ENCODE assay signal across 1 cellular context in the genomic region with DNA sequence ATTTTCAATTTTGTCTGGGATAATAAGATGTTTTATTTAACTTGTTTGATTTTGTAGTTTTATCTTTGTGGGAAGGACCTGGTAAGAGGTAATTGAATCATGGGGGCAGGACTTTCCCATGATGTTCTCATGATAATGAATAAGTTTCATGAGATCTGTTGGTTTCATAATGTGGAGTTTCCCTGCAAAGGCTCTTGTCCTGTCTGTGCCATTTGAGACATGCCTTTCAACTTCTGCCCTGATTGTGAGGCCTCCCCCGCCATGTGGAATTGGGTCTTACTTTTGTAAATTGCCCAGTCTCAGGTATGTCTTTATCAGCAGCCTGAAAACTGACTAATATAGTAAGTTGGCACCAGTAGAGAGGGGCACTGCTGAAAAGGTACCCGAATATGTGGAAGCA.
TF ChIP-seq lines count a peak whose summit lies in the region.

No MANE protein-coding gene starts in this region.

TF ChIP-seq in HepG2, 621 proteins besides CTCF, POLR2A, EP300 and RAD21 (continued from another document):
- no peak for TF ChIP-seq USF2 (IDR thresholded peaks at IDR 0.05; ENCODE audit: low read depth, low read length)
- no peak for TF ChIP-seq USF2 (CRISPR knock-in tag; IDR thresholded peaks at IDR 0.05; ENCODE audit: borderline replicate concordance)
- TF ChIP-seq ZFP82 (CRISPR knock-in tag; IDR thresholded peaks at IDR 0.05; ENCODE audit: borderline replicate concordance), result no peak
- no peak for TF ChIP-seq CBX1 (IDR thresholded peaks at IDR 0.05; ENCODE audit: low read depth)
